ENCODE assay signal across 9 cellular contexts in genomic region chr18:27605107-27605834, GRCh38.
DNase-seq lines count a peak whose midpoint lies in the region; ATAC-seq and TF ChIP-seq lines count a peak whose summit lies in the region.
"Had no signal": no experiment of that assay in that cellular context is flagged by ENCODE, and none has a peak within 500 bp of the region (broad histone marks: within the 10 kb centered on the region; RNA-seq: fewer than 3 reads in every experiment).

No MANE protein-coding gene starts in this region.

- peak; percentile 83 for TF ChIP-seq CTCF in Calu3 (IDR thresholded peaks at IDR 0.05; ENCODE audit: unreplicated experiment)

- no peak overlapping the region for H3K18ac ChIP-seq in trophoblast cell (ENCODE audit: low read length)

- H3K9me3 ChIP-seq in trophoblast cell (ENCODE audit: insufficient read depth, low read depth, low read length), result no peaks in the 10 kb centered on the region

- no peak overlapping the region for H4K91ac ChIP-seq in trophoblast cell (ENCODE audit: low read depth, low read length)

- H4K12ac ChIP-seq in trophoblast cell (ENCODE audit: low read depth, low read length), result no peak overlapping the region

- no peak overlapping the region for H3K4me3 Mint-ChIP-seq in Calu3 (ENCODE audit: low read depth, unreplicated experiment)
- H3K4me3 Mint-ChIP-seq in activated CD4-positive, alpha-beta memory T cell treated with anti-CD3 and anti-CD28 coated beads for 36 hours, result no peak overlapping the region
- H3K4me3 Mint-ChIP-seq: stimulated activated naive CD8-positive, alpha-beta T cell treated with anti-CD3 and anti-CD28 coated beads, Interleukin-15, Interleukin-2, amounts not matched to agents 100 ng/mL and 50 ng/mL, for 24 hours had no signal

- no peaks in the 10 kb centered on the region for H3K79me1 ChIP-seq in trophoblast cell (ENCODE audit: low read length)

- no peaks in the 10 kb centered on the region for H3K79me2 ChIP-seq in trophoblast cell (ENCODE audit: control insufficient read depth, insufficient read depth, low read length, poor library complexity)

- no TSS peak for BruUV-seq in Calu3 (replicated peaks; lab: Mats Ljungman, UMichigan)

- no peak overlapping the region for H2AFZ ChIP-seq in trophoblast cell (ENCODE audit: insufficient read depth, low read length, poor library complexity)

- no peak overlapping the region for H2BK12ac ChIP-seq in trophoblast cell (ENCODE audit: low read length)

- H3K27me3 Mint-ChIP-seq in Calu3 (ENCODE audit: unreplicated experiment), result no peaks in the 10 kb centered on the region
- H3K27me3 Mint-ChIP-seq in activated CD4-positive, alpha-beta memory T cell treated with anti-CD3 and anti-CD28 coated beads for 36 hours, result no peaks in the 10 kb centered on the region
- H3K27me3 Mint-ChIP-seq: stimulated activated naive CD8-positive, alpha-beta T cell treated with anti-CD3 and anti-CD28 coated beads, Interleukin-15, Interleukin-2, amounts not matched to agents 100 ng/mL and 50 ng/mL, for 24 hours had no signal

- no peak overlapping the region for H2BK120ac ChIP-seq in trophoblast cell (ENCODE audit: insufficient read depth, low read length, poor library complexity)

- CTCF ChIA-PET in Calu3 (lab: Charles Lee), result interaction anchor here (0.6 to 2.9 kb wide), 18 partner anchors 9 to 768 kb away, joined by 3 to 102 read pairs (median 4); no protein-coding TSS in a partner anchor
- CTCF ChIA-PET in activated CD4-positive, alpha-beta memory T cell treated with anti-CD3 and anti-CD28 coated beads for 36 hours (lab: Charles Lee), result interaction anchor here (0.7 to 2.8 kb wide), 7 partner anchors 8 to 152 kb away, joined by 3 to 17 read pairs (median 3); no protein-coding TSS in a partner anchor

- no peak overlapping the region for H2AK5ac ChIP-seq in trophoblast cell (ENCODE audit: low read length)

- no peaks in the 10 kb centered on the region for H3K36me3 ChIP-seq in trophoblast cell (ENCODE audit: control insufficient read depth in 1 of 2, insufficient read depth in 2 of 2, low read length in 2 of 2)

- no peaks in the 10 kb centered on the region for H3K9me3 Mint-ChIP-seq in Calu3 (ENCODE audit: low read depth, unreplicated experiment)
- no peaks in the 10 kb centered on the region for H3K9me3 Mint-ChIP-seq in activated CD4-positive, alpha-beta memory T cell treated with anti-CD3 and anti-CD28 coated beads for 36 hours
- H3K9me3 Mint-ChIP-seq: stimulated activated naive CD8-positive, alpha-beta T cell treated with anti-CD3 and anti-CD28 coated beads, Interleukin-15, Interleukin-2, amounts not matched to agents 100 ng/mL and 50 ng/mL, for 24 hours had no signal

- no peak overlapping the region for H3K9ac ChIP-seq in trophoblast cell (ENCODE audit: low read length)

- H3K4ac ChIP-seq in trophoblast cell (ENCODE audit: low read depth, low read length), result no peak overlapping the region

- peak overlapping the region; percentile 60 for H3K27ac Mint-ChIP-seq in Calu3 (ENCODE audit: unreplicated experiment)
- H3K27ac Mint-ChIP-seq in activated CD4-positive, alpha-beta memory T cell treated with anti-CD3 and anti-CD28 coated beads for 36 hours, result no peak overlapping the region
- H3K27ac Mint-ChIP-seq: stimulated activated naive CD8-positive, alpha-beta T cell treated with anti-CD3 and anti-CD28 coated beads, Interleukin-15, Interleukin-2, amounts not matched to agents 100 ng/mL and 50 ng/mL, for 24 hours had no signal

- peak; percentile 67 for DNase-seq in Calu3
- DNase-seq in NCI-H2171 treated with DMSO at 0.1 percent for 48 hours (lab: John Stamatoyannopoulos, UW), result peak; percentile 88
- DNase-seq in activated CD4-positive, alpha-beta memory T cell treated with anti-CD3 and anti-CD28 coated beads for 36 hours, result peak; percentile 17
- DNase-seq in head of caudate nucleus, result peak in 41 of 42 donors; percentile 38 to 89 (median 72)
- DNase-seq in trophoblast cell, result peak; percentile 14 to 81

- H3K36me3 Mint-ChIP-seq in Calu3 (ENCODE audit: insufficient read depth, unreplicated experiment), result peaks cover 6% of the 10 kb centered on the region
- H3K36me3 Mint-ChIP-seq in activated CD4-positive, alpha-beta memory T cell treated with anti-CD3 and anti-CD28 coated beads for 36 hours, result no peaks in the 10 kb centered on the region

- H3K27me3 ChIP-seq in trophoblast cell (ENCODE audit: insufficient read depth, low read length), result no peaks in the 10 kb centered on the region

- no CpG with 5 or more reads among the region's 5 CpGs for WGBS in trophoblast cell (ENCODE audit: extremely low coverage, insufficient coverage, insufficient read length)

- POLR2A ChIA-PET in activated CD4-positive, alpha-beta memory T cell treated with anti-CD3 and anti-CD28 coated beads for 36 hours (lab: Charles Lee), result no interaction called here

- H3K4me2 ChIP-seq in trophoblast cell (ENCODE audit: low read length), result no peak overlapping the region

- intact Hi-C loops in Calu3 (cut with micrococcal nuclease; ENCODE audit: unreplicated experiment) (loop anchor here (1.0 to 10.0 kb wide), 2 partner anchors 145 to 590 kb away; no protein-coding TSS in a partner anchor), head of caudate nucleus (cut with DNase I) (loop anchor here (10.0 kb wide), 1 partner anchor 150 kb away; no protein-coding TSS in a partner anchor)
- intact Hi-C loops in activated CD4-positive, alpha-beta memory T cell treated with anti-CD3 and anti-CD28 coated beads for 36 hours (cut with micrococcal nuclease), result loop anchor here (2.0 kb wide), 1 partner anchor 584 kb away; no protein-coding TSS in a partner anchor

- no peak overlapping the region for H4K8ac ChIP-seq in trophoblast cell (ENCODE audit: low read depth, low read length)

- H3K4me3 ChIP-seq in trophoblast cell (ENCODE audit: low read depth, low read length), result no peak overlapping the region

- peaks cover 14% of the 10 kb centered on the region for H3K4me1 Mint-ChIP-seq in Calu3 (ENCODE audit: low read depth, unreplicated experiment)
- H3K4me1 Mint-ChIP-seq in activated CD4-positive, alpha-beta memory T cell treated with anti-CD3 and anti-CD28 coated beads for 36 hours (ENCODE audit: low read depth), result no peaks in the 10 kb centered on the region

- no peaks in the 10 kb centered on the region for H3K4me1 ChIP-seq in trophoblast cell (ENCODE audit: control insufficient read depth in 1 of 2, insufficient read depth in 2 of 2, low read length in 2 of 2)

- H3K14ac ChIP-seq in trophoblast cell (ENCODE audit: low read length), result no peak overlapping the region

- ATAC-seq in GM19043 (IDR thresholded peaks at IDR 0.05; ENCODE audit: low read depth, unreplicated experiment) (peak; percentile 72), HG03280 (IDR thresholded peaks at IDR 0.05; ENCODE audit: unreplicated experiment) (peak; percentile 82), HG03457 (IDR thresholded peaks at IDR 0.05; ENCODE audit: unreplicated experiment) (no peak)

- H3K27ac ChIP-seq in trophoblast cell (ENCODE audit: low read depth, low read length), result no peak overlapping the region

- H2BK5ac ChIP-seq in trophoblast cell (ENCODE audit: low read depth, low read length, poor library complexity), result no peak overlapping the region

- H3K23ac ChIP-seq in trophoblast cell (ENCODE audit: low read length), result no peak overlapping the region

Comparison
In these comparisons a context has a peak if more than half of its experiments do, and no peak if none do; other contexts are left out.
1. DNase-seq: peak in every context shown above with its lines; median percentile 88 in NCI-H2171 treated with DMSO at 0.1 percent for 48 hours; 72 in head of caudate nucleus; 67 in Calu3; 48 in trophoblast cell; 17 in activated CD4-positive, alpha-beta memory T cell treated with anti-CD3 and anti-CD28 coated beads for 36 hours.